8 cellular contexts compared by ENCODE assay signal in genomic region chr16:25107466-25107792, GRCh38. TPM values are rescaled to one million over a fixed set of nuclear protein-coding genes. Genes with fewer than 3 reads are reported as not detected.
A peak's percentile ranks its signal among the peaks of the same experiment; 100 is the strongest.
DNase-seq lines count a peak whose midpoint lies in the region; ATAC-seq and TF ChIP-seq lines count a peak whose summit lies in the region.

No MANE protein-coding gene starts in this region.

- ATAC-seq in gastroesophageal sphincter (no peak), left lobe of liver (no peak), GM19452 (IDR thresholded peaks at IDR 0.05; ENCODE audit: unreplicated experiment) (no peak)

- no peaks in the 10 kb centered on the region for H3K27me3 Mint-ChIP-seq in activated CD4-positive, alpha-beta memory T cell treated with anti-CD3 and anti-CD28 coated beads, Interleukin-2, amount 10 ng/mL, durations not matched to agents 7 days and 5 days

- CTCF ChIA-PET in HEK293 (lab: Yijun Ruan, JAX), result interaction anchor here (0.6 to 1.8 kb wide), 5 partner anchors 40 to 565 kb away, joined by 3 to 4 read pairs (median 3); no protein-coding TSS in a partner anchor
- CTCF ChIA-PET in activated CD4-positive, alpha-beta memory T cell treated with anti-CD3 and anti-CD28 coated beads, Interleukin-2, amount 10 ng/mL, durations not matched to agents 7 days and 5 days (lab: Charles Lee), result interaction anchor here (1.0 to 3.1 kb wide), 8 partner anchors 47 to 118 kb away, joined by 3 to 20 read pairs (median 6); no protein-coding TSS in a partner anchor

- no peaks in the 10 kb centered on the region for H3K27me3 ChIP-seq in gastroesophageal sphincter
- no peaks in the 10 kb centered on the region for H3K27me3 ChIP-seq in skeletal muscle tissue (ENCODE audit: control insufficient read depth in 3 of 3, insufficient read depth in 3 of 3, low read length in 3 of 3)

- no peak for TF ChIP-seq EP300 in gastroesophageal sphincter (IDR thresholded peaks at IDR 0.05)

- H3K4me1 ChIP-seq in HEK293 (ENCODE audit: control insufficient read depth, insufficient read depth, low read length) (0 out of 2 replicates have a peak, but pooled peaks cover 4% of the 10 kb centered on the region), gastroesophageal sphincter (peaks cover 0 to 48% (median 19%) of the 10 kb centered on the region in 3 donors), skeletal muscle tissue (ENCODE audit: control insufficient read depth in 3 of 3, insufficient read depth in 3 of 3, low read length in 3 of 3) (peaks cover 36 to 43% (median 37%) of the 10 kb centered on the region in 3 donors)

- DNase-seq in activated CD4-positive, alpha-beta memory T cell treated with anti-CD3 and anti-CD28 coated beads, Interleukin-2, amount 10 ng/mL, durations not matched to agents 7 days and 5 days, result no peak
- no peak for DNase-seq in effector CD4-positive, alpha-beta T cell
- DNase-seq in left lobe of liver (ENCODE audit: low spot score), result no peak
- DNase-seq in DMS153 (lab: John Stamatoyannopoulos, UW), result no peak

- H3K9me3 ChIP-seq in HEK293 (ENCODE audit: control insufficient read depth, insufficient read depth, low read depth, low read length) (no peaks in the 10 kb centered on the region), gastroesophageal sphincter (no peaks in the 10 kb centered on the region), skeletal muscle tissue (ENCODE audit: control insufficient read depth in 3 of 3, low read length in 3 of 3) (no peaks in the 10 kb centered on the region)

- WGBS in gastroesophageal sphincter (ENCODE audit: low coverage in 1 of 2), 2 donors, result 30% methylated on average over 5 of the region's 7 CpGs; no CpG with 5 or more reads in 1 of the 2 donors

- H3K27ac ChIP-seq in HEK293 (ENCODE audit: extremely low read depth, low read depth, low read length) (no peak overlapping the region; the same call in 1 of the 2 replicates), gastroesophageal sphincter (peak overlapping the region; percentile 79 to 93 (median 90)), skeletal muscle tissue (ENCODE audit: low read depth, low read length) (peak overlapping the region; percentile 96)

- peak overlapping the region; percentile 90 for H3K4me3 Mint-ChIP-seq in activated CD4-positive, alpha-beta memory T cell treated with anti-CD3 and anti-CD28 coated beads, Interleukin-2, amount 10 ng/mL, durations not matched to agents 7 days and 5 days

- H3K4me3 ChIP-seq in HEK293 (ENCODE audit: low read depth, low read length), result peak overlapping the region; percentile 82
- H3K4me3 ChIP-seq in gastroesophageal sphincter, result peak overlapping the region; percentile 62 to 77
- peak overlapping the region; percentile 93 to 98 (median 97) for H3K4me3 ChIP-seq in skeletal muscle tissue (ENCODE audit: low read length in 3 of 3)

- peak overlapping the region; percentile 98 to 100 (median 99) for H3K9ac ChIP-seq in skeletal muscle tissue (ENCODE audit: low read depth in 1 of 3, low read length in 3 of 3)

- H3K9me3 Mint-ChIP-seq in activated CD4-positive, alpha-beta memory T cell treated with anti-CD3 and anti-CD28 coated beads, Interleukin-2, amount 10 ng/mL, durations not matched to agents 7 days and 5 days, result no peaks in the 10 kb centered on the region

- TF ChIP-seq CTCF in HEK293 (tag by site-specific recombination; IDR thresholded peaks at IDR 0.05) (no peak), gastroesophageal sphincter (IDR thresholded peaks at IDR 0.05) (no peak)

- H3K36me3 ChIP-seq in HEK293 (ENCODE audit: control insufficient read depth in 2 of 2, insufficient read depth in 1 of 2, low read length in 2 of 2), result no peaks in the 10 kb centered on the region
- H3K36me3 ChIP-seq in gastroesophageal sphincter, result no peaks in the 10 kb centered on the region
- no peaks in the 10 kb centered on the region for H3K36me3 ChIP-seq in skeletal muscle tissue (ENCODE audit: control insufficient read depth in 3 of 3, insufficient read depth in 3 of 3, low read length in 3 of 3)

- POLR2A ChIA-PET in HEK293 (lab: Yijun Ruan, JAX), result interaction anchor here (0.9 to 1.7 kb wide), 9 partner anchors 11 to 569 kb away, joined by 3 to 9 read pairs (median 4); no protein-coding TSS in a partner anchor
- POLR2A ChIA-PET in activated CD4-positive, alpha-beta memory T cell treated with anti-CD3 and anti-CD28 coated beads, Interleukin-2, amount 10 ng/mL, durations not matched to agents 7 days and 5 days (lab: Charles Lee), result interaction anchor here (0.6 to 8.0 kb wide), 13 partner anchors 10 to 377 kb away, joined by 3 to 112 read pairs (median 6); no protein-coding TSS in a partner anchor

- H3K4me1 Mint-ChIP-seq in activated CD4-positive, alpha-beta memory T cell treated with anti-CD3 and anti-CD28 coated beads, Interleukin-2, amount 10 ng/mL, durations not matched to agents 7 days and 5 days, result peaks cover 43% of the 10 kb centered on the region

- peaks cover 8% of the 10 kb centered on the region for H3K36me3 Mint-ChIP-seq in activated CD4-positive, alpha-beta memory T cell treated with anti-CD3 and anti-CD28 coated beads, Interleukin-2, amount 10 ng/mL, durations not matched to agents 7 days and 5 days (ENCODE audit: low read depth)

- TF ChIP-seq POLR2A in gastroesophageal sphincter (IDR thresholded peaks at IDR 0.05), result no peak

- H3K27ac Mint-ChIP-seq in activated CD4-positive, alpha-beta memory T cell treated with anti-CD3 and anti-CD28 coated beads, Interleukin-2, amount 10 ng/mL, durations not matched to agents 7 days and 5 days, result peak overlapping the region; percentile 82

TF ChIP-seq in HEK293, 187 proteins besides CTCF, POLR2A, EP300 and RAD21:
- TF ChIP-seq ZNF133 (tag by site-specific recombination; IDR thresholded peaks at IDR 0.05), result no peak
- TF ChIP-seq ZNF362 (tag by site-specific recombination; IDR thresholded peaks at IDR 0.05), result no peak

RNA-seq across cellular contexts. Expression of gene LCMT1, which starts 4.1 kb away (rescaled TPM):
- total RNA-seq in activated CD4-positive, alpha-beta memory T cell treated with anti-CD3 and anti-CD28 coated beads, Interleukin-2, amount 10 ng/mL, durations not matched to agents 7 days and 5 days, result 10 to 100 TPM; 39.0 to 50.7 TPM
- total RNA-seq in gastroesophageal sphincter (10 to 100 TPM; 15.1 to 49.3 (median 24.9) TPM), skeletal muscle tissue (40.2 TPM), left lobe of liver (7.0 TPM)
